8 cellular contexts compared by ENCODE assay signal in the genomic region with DNA sequence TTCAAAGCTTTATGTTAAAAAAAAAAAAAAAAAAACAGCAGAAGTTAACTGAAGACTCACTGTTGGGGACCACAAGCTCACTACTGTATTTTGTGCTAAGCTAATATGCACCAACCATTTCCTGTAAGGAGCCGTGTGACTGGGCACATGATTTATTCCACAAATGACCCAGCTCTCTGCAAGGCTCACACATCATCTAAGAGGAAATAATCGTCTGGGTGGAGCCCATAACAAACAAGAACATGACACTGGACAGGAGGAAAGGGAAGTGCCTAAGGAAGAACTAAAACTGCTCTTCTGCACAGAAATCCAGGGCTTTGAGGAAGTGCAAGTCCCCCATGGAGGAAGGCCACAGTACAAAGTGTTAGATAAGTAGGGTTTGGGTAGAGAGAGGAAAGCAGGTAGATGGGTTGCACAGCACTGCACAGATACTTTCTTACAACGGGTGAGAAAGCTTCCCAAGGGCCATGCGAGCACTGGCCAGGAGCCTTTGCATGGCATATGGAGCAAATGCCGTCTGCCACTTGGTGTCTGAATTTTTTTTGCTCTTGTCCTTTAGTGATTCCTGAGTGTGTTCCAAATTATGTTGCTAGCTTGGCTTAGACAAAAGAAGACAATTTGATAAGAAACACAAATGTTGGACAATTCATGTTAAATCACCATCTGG. TPM values are rescaled to one million over a fixed set of nuclear protein-coding genes. Genes with fewer than 3 reads are reported as not detected.
DNase-seq lines count a peak whose midpoint lies in the region; ATAC-seq and TF ChIP-seq lines count a peak whose summit lies in the region.

No MANE protein-coding gene starts in this region.

- H3K4me3 Mint-ChIP-seq in activated naive CD8-positive, alpha-beta T cell treated with anti-CD3 and anti-CD28 coated beads, Interleukin-2, amount 10 ng/mL, durations not matched to agents 7 days and 5 days, result peak overlapping the region; percentile 58

- H3K9me3 Mint-ChIP-seq in activated naive CD8-positive, alpha-beta T cell treated with anti-CD3 and anti-CD28 coated beads, Interleukin-2, amount 10 ng/mL, durations not matched to agents 7 days and 5 days, result no peaks in the 10 kb centered on the region

- H3K27me3 Mint-ChIP-seq in activated naive CD8-positive, alpha-beta T cell treated with anti-CD3 and anti-CD28 coated beads, Interleukin-2, amount 10 ng/mL, durations not matched to agents 7 days and 5 days, result no peaks in the 10 kb centered on the region

- 19 to 28% (median 22%) methylated on average over 5 of the region's 5 CpGs for WGBS in spleen, 5 donors

- H3K27me3 ChIP-seq in right atrium auricular region (no peaks in the 10 kb centered on the region), spleen (replicated peaks in 1 of 7) (no peaks in the 10 kb centered on the region)

- peak overlapping the region; percentile 86 for H3K27ac Mint-ChIP-seq in activated naive CD8-positive, alpha-beta T cell treated with anti-CD3 and anti-CD28 coated beads, Interleukin-2, amount 10 ng/mL, durations not matched to agents 7 days and 5 days

- no peaks in the 10 kb centered on the region for H3K9me3 ChIP-seq in right atrium auricular region
- no peaks in the 10 kb centered on the region for H3K9me3 ChIP-seq in spleen

- in situ Hi-C loops in GM13977 (cut with MboI; ENCODE audit: low pct_unique_long_range_greater_than_20kb, low sequenced_read_pairs, unreplicated experiment), result no loop called here

- no peak overlapping the region for H3K4me3 ChIP-seq in right atrium auricular region
- H3K4me3 ChIP-seq in spleen, result peak overlapping the region in 2 of 8 donors; percentile 6 to 56

- ATAC-seq in activated naive CD8-positive, alpha-beta T cell treated with anti-CD3 and anti-CD28 coated beads, Interleukin-2, amount 10 ng/mL, durations not matched to agents 7 days and 5 days (ENCODE audit: low read depth), result peak; percentile 93
- no peak for ATAC-seq in GM19035 (IDR thresholded peaks at IDR 0.05; ENCODE audit: unreplicated experiment)

- peaks cover 17% of the 10 kb centered on the region for H3K36me3 Mint-ChIP-seq in activated naive CD8-positive, alpha-beta T cell treated with anti-CD3 and anti-CD28 coated beads, Interleukin-2, amount 10 ng/mL, durations not matched to agents 7 days and 5 days

- POLR2A ChIA-PET in activated naive CD8-positive, alpha-beta T cell treated with anti-CD3 and anti-CD28 coated beads, Interleukin-2, amount 10 ng/mL, durations not matched to agents 7 days and 5 days (lab: Charles Lee), result interaction anchor here (0.5 to 4.2 kb wide), 9 partner anchors 11 to 28 kb away, joined by 3 to 51 read pairs (median 5); a partner anchor contains a TSS

- H3K36me3 ChIP-seq in right atrium auricular region (peaks cover under 1% of the 10 kb centered on the region), spleen (peaks cover 0 to 13% (median under 1%) of the 10 kb centered on the region in 6 donors)

- H3K4me1 Mint-ChIP-seq in activated naive CD8-positive, alpha-beta T cell treated with anti-CD3 and anti-CD28 coated beads, Interleukin-2, amount 10 ng/mL, durations not matched to agents 7 days and 5 days, result peaks cover 66% of the 10 kb centered on the region

- intact Hi-C loops in spleen (cut with DNase I; ENCODE audit: low total_unique reads), result no loop called here

- DNase-seq in GM13977 (ENCODE audit: low spot score), result peak; percentile 35
- DNase-seq in HCEC 1CT, result peak; percentile 74
- peak; percentile 43 for DNase-seq in NCI-H2171 (lab: John Stamatoyannopoulos, UW)
- DNase-seq in activated naive CD8-positive, alpha-beta T cell treated with anti-CD3 and anti-CD28 coated beads, Interleukin-2, amount 10 ng/mL, durations not matched to agents 7 days and 5 days, result no peak
- no peak for DNase-seq in right atrium auricular region (ENCODE audit: low spot score)
- no peak for DNase-seq in spleen
- DNase-seq in NCI-H1694 treated with DMSO at 0.1 percent for 48 hours (lab: John Stamatoyannopoulos, UW), result no peak

- TF ChIP-seq CTCF in GM13977 (IDR thresholded peaks at IDR 0.05; ENCODE audit: extremely low read depth, insufficient read depth, missing control alignments) (no peak), right atrium auricular region (IDR thresholded peaks at IDR 0.05) (no peak), spleen (IDR thresholded peaks at IDR 0.05 in 8 of 11, conservative IDR thresholded peaks at IDR 0.05 in 3 of 11) (no peak)

- TF ChIP-seq POLR2A in spleen (IDR thresholded peaks at IDR 0.05), result no peak

- peaks cover 0 to 99% of the 10 kb centered on the region in 2 donors for H3K4me1 ChIP-seq in right atrium auricular region
- peaks cover 54 to 100% (median 92%) of the 10 kb centered on the region in 6 donors for H3K4me1 ChIP-seq in spleen

- H3K27ac ChIP-seq in right atrium auricular region (peak overlapping the region; percentile 82 to 89), spleen (peak overlapping the region; percentile 48 to 92 (median 84))

RNA-seq across cellular contexts. Expression of a gene that starts 24.5 kb away (rescaled TPM):
- 10 to 100 TPM; 71.0 to 78.8 TPM for total RNA-seq in activated naive CD8-positive, alpha-beta T cell treated with anti-CD3 and anti-CD28 coated beads, Interleukin-2, amount 10 ng/mL, durations not matched to agents 7 days and 5 days
- 10 to 100 TPM; 68.2 to 84.1 TPM for total RNA-seq in right atrium auricular region
- total RNA-seq in spleen, result 100 to 1,000 TPM in 6 of 7 donors, 10 to 100 TPM in 1; 87.0 to 148 (median 107) TPM
- 10 to 100 TPM; 25.9 to 50.4 (median 27.0) TPM for polyA plus RNA-seq in spleen

RNA-seq across cellular contexts. Expression of a gene that starts 27.5 kb away (rescaled TPM):
- 100 to 1,000 TPM; 250 to 256 TPM for total RNA-seq in activated naive CD8-positive, alpha-beta T cell treated with anti-CD3 and anti-CD28 coated beads, Interleukin-2, amount 10 ng/mL, durations not matched to agents 7 days and 5 days
- total RNA-seq in right atrium auricular region (10 to 100 TPM; 24.1 to 28.1 TPM), spleen (100 to 1,000 TPM in 5 of 7 donors, 10 to 100 TPM in 2; 79.8 to 213 (median 157) TPM)
- 100 to 1,000 TPM; 144 to 179 (median 159) TPM for polyA plus RNA-seq in spleen

Comparison
In these comparisons a context has a peak if more than half of its experiments do, and no peak if none do; other contexts are left out.
1. DNase-seq: peak in GM13977 (single experiment), HCEC 1CT (single experiment) and NCI-H2171 (single experiment); none in activated naive CD8-positive, alpha-beta T cell treated with anti-CD3 and anti-CD28 coated beads, Interleukin-2, amount 10 ng/mL, durations not matched to agents 7 days and 5 days (single experiment), right atrium auricular region (single experiment), spleen (single experiment) and NCI-H1694 treated with DMSO at 0.1 percent for 48 hours (single experiment).